In the genomic region with DNA sequence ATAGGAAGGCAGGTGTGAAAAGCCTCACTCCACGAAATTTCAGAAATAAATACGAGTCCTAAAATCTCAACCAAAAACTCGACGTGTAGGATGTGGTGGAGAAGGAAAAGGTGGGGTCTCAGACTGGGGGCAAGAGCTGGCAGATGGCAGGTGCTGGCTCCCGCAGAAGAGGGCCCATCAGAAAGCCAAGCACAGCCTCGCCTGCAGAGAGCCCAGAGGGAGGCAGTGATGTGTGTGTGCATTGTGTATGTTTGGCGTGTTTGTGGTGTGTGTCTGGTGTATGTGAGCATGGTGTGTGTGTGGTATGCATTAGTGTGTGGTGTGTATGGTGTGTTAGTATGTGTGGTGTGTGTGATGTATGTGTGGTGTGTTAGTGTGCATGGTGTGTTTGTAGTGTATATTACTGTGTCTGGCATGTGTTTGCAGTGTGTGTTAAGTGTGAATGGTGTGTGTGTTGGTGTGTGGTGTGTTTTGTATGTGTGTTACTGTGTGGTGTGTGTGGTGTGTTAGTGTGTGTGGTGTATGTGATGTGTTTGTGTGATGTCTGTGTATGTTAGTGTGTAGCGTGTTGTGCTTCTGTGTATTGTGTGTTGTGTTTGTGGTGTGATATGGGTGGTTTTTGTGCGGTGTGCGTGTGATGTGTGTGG, we compare ENCODE assay signal across 19 cellular contexts.
"Had no signal": no experiment of that assay in that cellular context is flagged by ENCODE, and none has a peak within 500 bp of the region (broad histone marks: within the 10 kb centered on the region; RNA-seq: fewer than 3 reads in every experiment).

No MANE protein-coding gene starts in this region.

- H3K4me3 ChIP-seq: coronary artery, dorsolateral prefrontal cortex, gastrocnemius medialis, heart right ventricle, mucosa of descending colon, smooth muscle cell, vagina had no signal

- FAIRE-seq: endometrium, islet of Langerhans had no signal

- H3K4me1 ChIP-seq: gastrocnemius medialis, heart right ventricle, vagina had no signal

- DNase-seq: dorsolateral prefrontal cortex; effector CD8-positive, alpha-beta T cell; gastrocnemius medialis; heart right ventricle; hypothalamus; mammary epithelial cell; mucosa of descending colon; naive thymus-derived CD8-positive, alpha-beta T cell; posterior cingulate gyrus; right cardiac atrium; stimulated activated CD4-positive, alpha-beta T cell treated with anti-CD3 and anti-CD28 coated beads, Interleukin-2, amount 100 ng/mL, for 48 hours; stimulated activated naive CD4-positive, alpha-beta T cell treated with Interleukin-2 at 50 U/mL for 16 hours had no signal

- H3K4me2 ChIP-seq: smooth muscle cell had no signal

- H3K36me3 ChIP-seq: gastrocnemius medialis, heart right ventricle, vagina had no signal

- H3K27me3 ChIP-seq: dorsolateral prefrontal cortex, gastrocnemius medialis, vagina had no signal

- H3K27ac ChIP-seq: coronary artery, dorsolateral prefrontal cortex, gastrocnemius medialis, heart right ventricle, vagina had no signal

- ATAC-seq: esophagus mucosa; gastrocnemius medialis; heart right ventricle; left lobe of liver; mucosa of descending colon; naive thymus-derived CD8-positive, alpha-beta T cell; right cardiac atrium had no signal

- H3K9me3 ChIP-seq: gastrocnemius medialis, vagina had no signal
